In the genomic region with DNA sequence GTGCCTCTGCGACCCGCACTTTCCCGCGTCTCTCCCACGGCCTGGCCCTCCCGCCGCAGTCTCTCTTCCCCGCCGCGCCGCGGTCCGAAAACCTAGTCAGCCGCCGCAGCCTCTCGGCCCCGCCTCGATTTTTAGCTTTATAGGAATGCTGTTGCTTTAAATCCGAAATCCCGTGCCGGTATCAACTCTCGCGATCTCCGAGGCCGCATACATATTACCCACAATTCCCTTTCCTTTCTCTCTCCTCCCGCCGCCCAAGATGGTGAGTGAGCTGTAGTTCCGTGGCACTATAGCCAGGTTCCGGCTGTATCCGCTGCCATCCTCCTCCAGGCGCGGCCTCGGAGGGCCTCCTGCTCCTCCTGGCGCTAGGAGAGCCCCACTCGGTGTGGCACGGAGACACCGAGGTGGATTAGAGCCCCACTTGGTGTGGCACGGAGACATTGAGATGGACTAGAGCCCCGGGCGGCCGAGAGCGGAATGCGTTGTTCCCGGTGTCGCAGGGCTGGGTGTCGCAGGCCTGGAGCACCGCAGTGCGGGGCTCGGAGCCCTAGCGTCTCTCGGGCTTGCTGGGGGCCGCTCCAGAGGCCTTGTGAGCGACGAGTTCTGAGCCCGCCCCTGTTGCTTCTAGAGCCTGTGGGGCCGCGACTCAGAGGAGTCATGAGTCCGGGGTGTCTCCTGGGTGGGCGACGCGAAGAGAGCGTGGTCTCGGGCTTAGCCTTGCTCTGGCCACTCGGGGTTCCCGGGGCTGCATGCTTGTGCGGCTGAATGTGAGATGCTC, we compare ENCODE assay signal across 8 cellular contexts. TPM values are rescaled to one million over a fixed set of nuclear protein-coding genes. Genes with fewer than 3 reads are reported as not detected.
DNase-seq lines count a peak whose midpoint lies in the region; ATAC-seq and TF ChIP-seq lines count a peak whose summit lies in the region.

MED22 (minus strand) TSS at position 147 of the 778 bp plus-strand sequence. CDS start 1,469 bp downstream, outside the sequence.
RPL7A (plus strand) TSS at position 234 of the 778 bp plus-strand sequence; CDS start at position 260, 26 bp downstream.

- ATAC-seq in HG03520 (IDR thresholded peaks at IDR 0.05; ENCODE audit: unreplicated experiment) (peak; percentile 69), left lung (peak; percentile 92)

- intact Hi-C loops in left lung (cut with DNase I), result no loop called here

- DNase-seq in Ammon's horn (ENCODE audit: low spot score), result peak; percentile 96
- peak; percentile 86 for DNase-seq in GM19238 (ENCODE audit: insufficient read length, low spot score)
- peak; percentile 98 for DNase-seq in NCI-H748 (lab: John Stamatoyannopoulos, UW; ENCODE audit: unreplicated experiment)
- DNase-seq in activated CD4-positive, alpha-beta T cell treated with anti-CD3 and anti-CD28 coated beads, Interleukin-2, amount 50 U/mL, for 1 hour, result peak; percentile 88
- DNase-seq in dedifferentiated amniotic fluid mesenchymal stem cell (ENCODE audit: extremely low spot score), result peak; percentile 98
- DNase-seq in left lung, result peak; percentile 93 to 94
- DNase-seq in stimulated activated CD4-positive, alpha-beta T cell treated with anti-CD3 and anti-CD28 coated beads, Interleukin-2, amount 100 ng/mL, for 4 hours (ENCODE audit: low read depth), result peak; percentile 86

- H3K9me3 ChIP-seq in left lung, result no peaks in the 10 kb centered on the region

- H3K36me3 ChIP-seq in left lung, result peaks cover 0 to 73% of the 10 kb centered on the region in 2 donors

- no peak for TF ChIP-seq CTCF in left lung (IDR thresholded peaks at IDR 0.05)

- H3K27me3 ChIP-seq in left lung, result no peaks in the 10 kb centered on the region

- peak within 1 kb of the TSS; percentile 84 to 94 for H3K27ac ChIP-seq in left lung

- peak within 1 kb of the TSS; percentile 75 to 93 for H3K4me3 ChIP-seq in left lung

- peaks cover 9 to 33% of the 10 kb centered on the region in 2 donors for H3K4me1 ChIP-seq in left lung

RNA-seq across cellular contexts. Expression of gene MED22, which starts in this region (rescaled TPM):
- 10 to 100 TPM; 21.8 to 29.2 TPM for total RNA-seq in left lung

RNA-seq across cellular contexts. Expression of gene RPL7A, which starts in this region (rescaled TPM):
- 1,000 to 10,000 TPM; 1,624 to 1,706 TPM for total RNA-seq in left lung

Comparison
In these comparisons a context has a peak if more than half of its experiments do, and no peak if none do; other contexts are left out.
1. Peak in every context shown above with its lines: DNase-seq, ATAC-seq, H3K4me3 ChIP-seq and H3K27ac ChIP-seq.